Comparison of ENCODE assay signal across 17 cellular contexts in genomic region chr12:31521972-31522371, GRCh38.
DNase-seq lines count a peak whose midpoint lies in the region; ATAC-seq and TF ChIP-seq lines count a peak whose summit lies in the region.
"Had no signal": no experiment of that assay in that cellular context is flagged by ENCODE, and none has a peak within 500 bp of the region (broad histone marks: within the 10 kb centered on the region; RNA-seq: fewer than 3 reads in every experiment).

No MANE protein-coding gene starts in this region.

- H3K4me1 ChIP-seq in cardiac muscle cell (ENCODE audit: low read depth) (peaks cover 60% of the 10 kb centered on the region), right cardiac atrium (ENCODE audit: control insufficient read depth, insufficient read depth, low read length) (peaks cover 12% of the 10 kb centered on the region), OCI-LY1 (ENCODE audit: insufficient read depth, low read length, severe bottlenecking) (peaks cover 77% of the 10 kb centered on the region), HAP-1 (peaks cover 26% of the 10 kb centered on the region)

- DNase-seq in cardiac muscle cell (ENCODE audit: low read depth in 1 of 2, low spot score in 1 of 2) = no peak
- no peak for DNase-seq in right cardiac atrium
- DNase-seq in fibroblast of villous mesenchyme (ENCODE audit: low read depth) = peak; percentile 65
- DNase-seq in NCI-H345 treated with DMSO at 0.1 percent for 48 hours (lab: John Stamatoyannopoulos, UW; ENCODE audit: unreplicated experiment) = no peak
- DNase-seq in midbrain (lab: John Stamatoyannopoulos, UW) = no peak
- DNase-seq in HAP-1 (ENCODE audit: low spot score in 2 of 2) = no peak
- DNase-seq: activated CD8-positive, alpha-beta T cell treated with anti-CD3 and anti-CD28 coated beads for 36 hours; activated naive CD8-positive, alpha-beta T cell treated with anti-CD3 and anti-CD28 coated beads, Interleukin-2, amount 50 U/mL, for 24 hours; cerebellar nuclear complex; EL; Kasumi-1; naive thymus-derived CD4-positive, alpha-beta T cell; NCI-H774; psoas muscle; stimulated activated naive CD8-positive, alpha-beta T cell treated with anti-CD3 and anti-CD28 coated beads, Interleukin-15, Interleukin-2, amounts not matched to agents 100 U/mL and 50 U/mL, for 24 hours had no signal

- in situ Hi-C loops in HAP-1 (cut with MboI; ENCODE audit: low sequenced_read_pairs) = no loop called here

- H3K4me3 ChIP-seq in cardiac muscle cell = no peak overlapping the region
- no peak overlapping the region for H3K4me3 ChIP-seq in right cardiac atrium (ENCODE audit: low read length)
- H3K4me3 ChIP-seq in OCI-LY1 (ENCODE audit: low read depth, low read length, poor library complexity, severe bottlenecking) = no peak overlapping the region
- H3K4me3 ChIP-seq in fibroblast of villous mesenchyme (ENCODE audit: low read depth, low read length) = no peak overlapping the region
- no peak overlapping the region for H3K4me3 ChIP-seq in HAP-1
- H3K4me3 ChIP-seq: psoas muscle had no signal

- no peaks in the 10 kb centered on the region for H3K36me3 ChIP-seq in cardiac muscle cell
- no peaks in the 10 kb centered on the region for H3K36me3 ChIP-seq in OCI-LY1 (ENCODE audit: insufficient read depth, low read length)
- H3K36me3 ChIP-seq in HAP-1 (replicated peaks) = no peaks in the 10 kb centered on the region

- H3K79me2 ChIP-seq in OCI-LY1 (ENCODE audit: insufficient read depth, low read length) = peaks cover 69% of the 10 kb centered on the region

- H3F3A ChIP-seq in OCI-LY1 (ENCODE audit: insufficient read depth, low read length) = no peaks in the 10 kb centered on the region

- 33% methylated on average over 1 of the region's 1 CpG for WGBS in right cardiac atrium

- TF ChIP-seq CTCF in cardiac muscle cell (IDR thresholded peaks at IDR 0.05; ENCODE audit: low read depth, low read length) (no peak), OCI-LY1 (IDR thresholded peaks at IDR 0.05; ENCODE audit: low read length) (no peak), fibroblast of villous mesenchyme (IDR thresholded peaks at IDR 0.05; ENCODE audit: insufficient read depth, low read depth, low read length) (no peak)

- no peaks in the 10 kb centered on the region for H4K20me1 ChIP-seq in OCI-LY1 (ENCODE audit: insufficient read depth, low read length)

- no peaks in the 10 kb centered on the region for H3K27me3 ChIP-seq in cardiac muscle cell
- H3K27me3 ChIP-seq in right cardiac atrium (ENCODE audit: control insufficient read depth, insufficient read depth) = no peaks in the 10 kb centered on the region
- H3K27me3 ChIP-seq in OCI-LY1 (ENCODE audit: insufficient read depth, low read length) = no peaks in the 10 kb centered on the region
- H3K27me3 ChIP-seq in HAP-1 (ENCODE audit: low read depth) = no peaks in the 10 kb centered on the region

- no peak overlapping the region for H3K9ac ChIP-seq in OCI-LY1 (ENCODE audit: low read length)

- H3K4me2 ChIP-seq in OCI-LY1 (ENCODE audit: low read length) = peak overlapping the region; percentile 32; the same call in 1 of the 2 replicates

- H2AFZ ChIP-seq in OCI-LY1 (ENCODE audit: low read length) = no peak overlapping the region

- no peaks in the 10 kb centered on the region for H3K9me2 ChIP-seq in OCI-LY1 (ENCODE audit: low read depth, low read length)

- H3K9me3 ChIP-seq in cardiac muscle cell (ENCODE audit: low read depth) (no peaks in the 10 kb centered on the region), right cardiac atrium (ENCODE audit: control insufficient read depth, low read length) (no peaks in the 10 kb centered on the region), OCI-LY1 (ENCODE audit: low read length) (no peaks in the 10 kb centered on the region), HAP-1 (no peaks in the 10 kb centered on the region)
- H3K9me3 ChIP-seq: psoas muscle had no signal

- intact Hi-C loops in right cardiac atrium (cut with DNase I) = no loop called here

- peak overlapping the region; percentile 4 for H3K27ac ChIP-seq in cardiac muscle cell
- no peak overlapping the region for H3K27ac ChIP-seq in right cardiac atrium (ENCODE audit: low read length)
- peak overlapping the region; percentile 21 for H3K27ac ChIP-seq in OCI-LY1 (ENCODE audit: low read depth, low read length, poor library complexity, severe bottlenecking)
- H3K27ac ChIP-seq: psoas muscle had no signal

- ATAC-seq in right cardiac atrium = no peak
- ATAC-seq in GM19455 (IDR thresholded peaks at IDR 0.05; ENCODE audit: unreplicated experiment) = no peak
- ATAC-seq: activated CD8-positive, alpha-beta T cell treated with anti-CD3 and anti-CD28 coated beads for 36 hours; activated naive CD8-positive, alpha-beta T cell treated with anti-CD3 and anti-CD28 coated beads, Interleukin-2, amount 50 U/mL, for 24 hours; naive thymus-derived CD4-positive, alpha-beta T cell; psoas muscle; stimulated activated naive CD8-positive, alpha-beta T cell treated with anti-CD3 and anti-CD28 coated beads, Interleukin-15, Interleukin-2, amounts not matched to agents 100 U/mL and 50 U/mL, for 24 hours had no signal
